ENCODE assay signal across 19 cellular contexts in genomic region chr4:174117445-174117844, GRCh38.
"Had no signal": no experiment of that assay in that cellular context is flagged by ENCODE, and none has a peak within 500 bp of the region (broad histone marks: within the 10 kb centered on the region; RNA-seq: fewer than 3 reads in every experiment).

No MANE protein-coding gene starts in this region.

- H3K4me1 ChIP-seq: psoas muscle had no signal

- H3K27me3 ChIP-seq: esophagus muscularis mucosa, gastroesophageal sphincter had no signal

- H3K27ac Mint-ChIP-seq: naive thymus-derived CD4-positive, alpha-beta T cell; nephron progenitor cell; type B pancreatic cell had no signal

- ATAC-seq: gastroesophageal sphincter; left cardiac atrium; naive thymus-derived CD4-positive, alpha-beta T cell; psoas muscle; sciatic nerve had no signal

- FAIRE-seq: keratinocyte, urothelium cell line had no signal

- H3K9me3 Mint-ChIP-seq: naive thymus-derived CD4-positive, alpha-beta T cell; nephron progenitor cell; type B pancreatic cell had no signal

- H3K27ac ChIP-seq: esophagus muscularis mucosa, gastroesophageal sphincter, left ventricle myocardium inferior, psoas muscle, skin epidermis, stomach had no signal

- DNase-seq: effector memory CD4-positive, alpha-beta T cell; glutamatergic neuron; left cardiac atrium; left ventricle myocardium inferior; mesendoderm; naive thymus-derived CD4-positive, alpha-beta T cell; nephron progenitor cell; psoas muscle; stimulated activated CD4-positive, alpha-beta T cell treated with anti-CD3 and anti-CD28 coated beads, Interleukin-12 subunit alpha, Interleukin-12 subunit beta, amount 100 ng/mL, for 4 hours; stimulated activated naive CD4-positive, alpha-beta T cell; stomach had no signal

- H3K9me3 ChIP-seq: esophagus muscularis mucosa, gastroesophageal sphincter, left ventricle myocardium inferior, psoas muscle, stomach had no signal

- H3K4me3 ChIP-seq: esophagus muscularis mucosa, gastroesophageal sphincter, left ventricle myocardium inferior, lung, psoas muscle, skin epidermis, stomach had no signal

- H3K36me3 ChIP-seq: esophagus muscularis mucosa, gastroesophageal sphincter, left ventricle myocardium inferior, stomach had no signal

- H3K4me3 Mint-ChIP-seq: naive thymus-derived CD4-positive, alpha-beta T cell; nephron progenitor cell; type B pancreatic cell had no signal

- H3K36me3 Mint-ChIP-seq: naive thymus-derived CD4-positive, alpha-beta T cell; type B pancreatic cell had no signal
